8 cellular contexts compared by ENCODE assay signal in genomic region chr2:85541753-85542457, GRCh38. TPM values are rescaled to one million over a fixed set of nuclear protein-coding genes. Genes with fewer than 3 reads are reported as not detected.
DNase-seq lines count a peak whose midpoint lies in the region; ATAC-seq, FAIRE-seq and TF ChIP-seq lines count a peak whose summit lies in the region.

No MANE protein-coding gene starts in this region.

- TF ChIP-seq POLR2A in GM12892 (IDR thresholded peaks at IDR 0.05; ENCODE audit: low read depth, low read length) = peak; percentile 5; the same call in 1 of the 2 replicates

- peaks cover 73% of the 10 kb centered on the region for H3K36me3 ChIP-seq in SJCRH30
- H3K36me3 ChIP-seq in rectal smooth muscle tissue (ENCODE audit: control insufficient read depth, insufficient read depth, low read length) = peaks cover 29% of the 10 kb centered on the region

- no peak for FAIRE-seq in GM12892 (lab: Jason Lieb, UNC)

- H3K27me3 ChIP-seq in SJCRH30 (peaks cover 6% of the 10 kb centered on the region), rectal smooth muscle tissue (ENCODE audit: control insufficient read depth, insufficient read depth, low read length) (no peaks in the 10 kb centered on the region)

- DNase-seq in GM12892 (ENCODE audit: insufficient read length) (no peak), SJCRH30 (no peak), epithelial cell of prostate (ENCODE audit: low read depth, low spot score) (no peak), germinal center (ENCODE audit: low spot score) (no peak)
- no peak for DNase-seq in stimulated activated CD8-positive, alpha-beta memory T cell treated with anti-CD3 and anti-CD28 coated beads, Interleukin-4, amount 100 ng/mL, for 48 hours

- H3K9me3 ChIP-seq in SJCRH30 (replicated peaks) = no peaks in the 10 kb centered on the region

- H3K4me1 ChIP-seq in SJCRH30 (peaks cover 19% of the 10 kb centered on the region), rectal smooth muscle tissue (ENCODE audit: control insufficient read depth, insufficient read depth, low read length) (peaks cover 28% of the 10 kb centered on the region)

- H3K27ac ChIP-seq in SJCRH30 (no peak overlapping the region), epithelial cell of prostate (peak overlapping the region; percentile 90), rectal smooth muscle tissue (ENCODE audit: low read depth, low read length) (peak overlapping the region; percentile 35)

- H3K4me3 ChIP-seq in SJCRH30 (peak overlapping the region; percentile 97), rectal smooth muscle tissue (ENCODE audit: low read length) (peak overlapping the region; percentile 100)

- no peak for ATAC-seq in HG02798 (IDR thresholded peaks at IDR 0.05; ENCODE audit: poor library complexity, unreplicated experiment)
- no peak for ATAC-seq in HG02588 (IDR thresholded peaks at IDR 0.05; ENCODE audit: unreplicated experiment)

- no peak overlapping the region for H3K9ac ChIP-seq in rectal smooth muscle tissue (ENCODE audit: low read length)

RNA-seq across cellular contexts. Expression of gene MAT2A, which starts 2.9 kb away (rescaled TPM):
- polyA plus RNA-seq in GM12892 (2012; ENCODE audit: missing spikeins) = 211 TPM
- 218 and 291 TPM in 2 replicates for total RNA-seq in SJCRH30 (2014; rRNA removed; shearing (Covaris generic))

RNA-seq across cellular contexts. Expression of gene GGCX, which starts 19.4 kb away (rescaled TPM):
- 15.3 TPM for polyA plus RNA-seq in GM12892 (2012; ENCODE audit: missing spikeins)
- total RNA-seq in SJCRH30 (2014; rRNA removed; shearing (Covaris generic)) = 37.0 and 38.9 TPM in 2 replicates

RNA-seq across cellular contexts. Expression of gene VAMP8, which starts 35.5 kb away (rescaled TPM):
- 153 TPM for polyA plus RNA-seq in GM12892 (2012; ENCODE audit: missing spikeins)
- 51.3 and 54.7 TPM in 2 replicates for total RNA-seq in SJCRH30 (2014; rRNA removed; shearing (Covaris generic))

RNA-seq across cellular contexts. Expression of gene VAMP5, which starts 42.3 kb away (rescaled TPM):
- polyA plus RNA-seq in GM12892 (2012; ENCODE audit: missing spikeins) = 56.4 TPM
- total RNA-seq in SJCRH30 (2014; rRNA removed; shearing (Covaris generic)) = not detected in 2 replicates

RNA-seq across cellular contexts. Expression of gene RNF181, which starts 53.6 kb away (rescaled TPM):
- polyA plus RNA-seq in GM12892 (2012; ENCODE audit: missing spikeins) = 252 TPM
- total RNA-seq in SJCRH30 (2014; rRNA removed; shearing (Covaris generic)) = 91.1 and 111 TPM in 2 replicates
